In the genomic region with DNA sequence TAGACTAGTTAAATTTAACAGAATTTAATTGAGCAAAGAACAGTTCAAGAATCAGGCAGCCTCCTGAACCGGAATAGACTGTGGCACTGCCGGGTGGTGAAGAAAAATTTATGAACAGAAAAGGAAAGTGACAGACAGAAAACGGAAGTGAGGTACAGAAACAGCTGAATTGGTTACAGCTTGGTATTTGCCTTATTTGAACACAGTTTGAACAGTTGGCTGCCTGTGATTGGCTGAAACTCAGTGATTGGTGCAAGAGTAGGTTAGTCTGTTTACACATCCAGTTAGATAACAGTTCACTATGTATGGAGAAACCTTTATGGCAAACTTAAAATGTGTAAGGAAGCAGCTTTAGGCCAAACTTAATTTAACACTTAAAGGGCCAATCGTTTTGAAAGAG, we compare ENCODE assay signal across 9 cellular contexts.
DNase-seq lines count a peak whose midpoint lies in the region; ATAC-seq and TF ChIP-seq lines count a peak whose summit lies in the region.
"Had no signal": no experiment of that assay in that cellular context is flagged by ENCODE, and none has a peak within 500 bp of the region (broad histone marks: within the 10 kb centered on the region; RNA-seq: fewer than 3 reads in every experiment).

No MANE protein-coding gene starts in this region.

- no peak overlapping the region for H3K27ac Mint-ChIP-seq in activated CD4-positive, alpha-beta T cell treated with anti-CD3 and anti-CD28 coated beads, Interleukin-2, amount 10 ng/mL, durations not matched to agents 7 days and 5 days
- no peak overlapping the region for H3K27ac Mint-ChIP-seq in neural progenitor cell

- no peaks in the 10 kb centered on the region for H3K9me3 ChIP-seq in neural progenitor cell (ENCODE audit: low read depth)
- H3K9me3 ChIP-seq: SJCRH30 had no signal

- peaks cover 16% of the 10 kb centered on the region for H3K4me1 ChIP-seq in neural progenitor cell
- H3K4me1 ChIP-seq: SJCRH30 had no signal

- peak; percentile 84 for ATAC-seq in GM19324 (IDR thresholded peaks at IDR 0.05; ENCODE audit: low FRiP score, unreplicated experiment)
- peak; percentile 80 for ATAC-seq in HG03135 (IDR thresholded peaks at IDR 0.05; ENCODE audit: unreplicated experiment)
- no peak for ATAC-seq in GM18519 (IDR thresholded peaks at IDR 0.05; ENCODE audit: low FRiP score, unreplicated experiment)

- no peak overlapping the region for H3K4me2 ChIP-seq in neural progenitor cell

- peaks cover 7% of the 10 kb centered on the region for H3K36me3 Mint-ChIP-seq in activated CD4-positive, alpha-beta T cell treated with anti-CD3 and anti-CD28 coated beads, Interleukin-2, amount 10 ng/mL, durations not matched to agents 7 days and 5 days (ENCODE audit: low read depth)
- H3K36me3 Mint-ChIP-seq in neural progenitor cell, result no peaks in the 10 kb centered on the region

- TF ChIP-seq CTCF in neural progenitor cell (IDR thresholded peaks at IDR 0.05), result no peak

- no peak overlapping the region for H3K27ac ChIP-seq in neural progenitor cell
- H3K27ac ChIP-seq: SJCRH30 had no signal

- H3K4me3 Mint-ChIP-seq in activated CD4-positive, alpha-beta T cell treated with anti-CD3 and anti-CD28 coated beads, Interleukin-2, amount 10 ng/mL, durations not matched to agents 7 days and 5 days, result no peak overlapping the region
- H3K4me3 Mint-ChIP-seq in neural progenitor cell, result no peak overlapping the region
- H3K4me3 Mint-ChIP-seq: neural crest cell had no signal

- H3K36me3 ChIP-seq in neural progenitor cell, result no peaks in the 10 kb centered on the region
- H3K36me3 ChIP-seq: SJCRH30 had no signal

- CTCF ChIA-PET in activated CD4-positive, alpha-beta T cell treated with anti-CD3 and anti-CD28 coated beads, Interleukin-2, amount 10 ng/mL, durations not matched to agents 7 days and 5 days (lab: Charles Lee), result interaction anchor here (1.0 kb wide), 1 partner anchor 17 kb away, joined by 3 read pairs; no protein-coding TSS in a partner anchor

- H3K4me1 Mint-ChIP-seq in activated CD4-positive, alpha-beta T cell treated with anti-CD3 and anti-CD28 coated beads, Interleukin-2, amount 10 ng/mL, durations not matched to agents 7 days and 5 days, result peaks cover 7% of the 10 kb centered on the region
- H3K4me1 Mint-ChIP-seq in neural progenitor cell, result peaks cover 15% of the 10 kb centered on the region

- H3K79me2 ChIP-seq in neural progenitor cell (ENCODE audit: low read depth), result no peaks in the 10 kb centered on the region

- no peak overlapping the region for H3K9ac ChIP-seq in neural progenitor cell

- no peaks in the 10 kb centered on the region for H3K27me3 Mint-ChIP-seq in activated CD4-positive, alpha-beta T cell treated with anti-CD3 and anti-CD28 coated beads, Interleukin-2, amount 10 ng/mL, durations not matched to agents 7 days and 5 days
- H3K27me3 Mint-ChIP-seq in neural progenitor cell (ENCODE audit: insufficient read depth, low read depth), result no peaks in the 10 kb centered on the region

- no peaks in the 10 kb centered on the region for H3F3A ChIP-seq in neural progenitor cell (ENCODE audit: low read depth)

- H3K4me3 ChIP-seq in neural progenitor cell, result no peak overlapping the region
- H3K4me3 ChIP-seq: SJCRH30 had no signal

- peak overlapping the region; percentile 45 for H2AFZ ChIP-seq in neural progenitor cell (replicated peaks)

- no peaks in the 10 kb centered on the region for H3K9me3 Mint-ChIP-seq in activated CD4-positive, alpha-beta T cell treated with anti-CD3 and anti-CD28 coated beads, Interleukin-2, amount 10 ng/mL, durations not matched to agents 7 days and 5 days
- H3K9me3 Mint-ChIP-seq in neural progenitor cell, result peaks cover 4% of the 10 kb centered on the region
- H3K9me3 Mint-ChIP-seq: neural crest cell had no signal

- H4K20me1 ChIP-seq in neural progenitor cell (ENCODE audit: low read depth), result no peaks in the 10 kb centered on the region

- POLR2A ChIA-PET in activated CD4-positive, alpha-beta T cell treated with anti-CD3 and anti-CD28 coated beads, Interleukin-2, amount 10 ng/mL, durations not matched to agents 7 days and 5 days (lab: Charles Lee), result no interaction called here

- peak; percentile 22 for DNase-seq in activated CD4-positive, alpha-beta T cell treated with anti-CD3 and anti-CD28 coated beads, Interleukin-2, amount 10 ng/mL, durations not matched to agents 7 days and 5 days
- no peak for DNase-seq in neural progenitor cell (ENCODE audit: low spot score)
- no peak for DNase-seq in mucosa of gallbladder (ENCODE audit: low spot score)
- DNase-seq in GOT3 (lab: John Stamatoyannopoulos, UW), result no peak

- no peaks in the 10 kb centered on the region for H3K27me3 ChIP-seq in neural progenitor cell
- H3K27me3 ChIP-seq: SJCRH30 had no signal
